ENCODE assay signal across 17 cellular contexts in genomic region chrX:47182106-47182700, GRCh38. TPM values are rescaled to one million over a fixed set of nuclear protein-coding genes. Genes with fewer than 3 reads are reported as not detected.
DNase-seq lines count a peak whose midpoint lies in the region; ATAC-seq, FAIRE-seq and TF ChIP-seq lines count a peak whose summit lies in the region.
"Had no signal": no experiment of that assay in that cellular context is flagged by ENCODE, and none has a peak within 500 bp of the region (broad histone marks: within the 10 kb centered on the region; RNA-seq: fewer than 3 reads in every experiment).

No MANE protein-coding gene starts in this region.

- intact Hi-C loops in kidney (cut with DNase I): no loop called here
- intact Hi-C loops in posterior vena cava (cut with DNase I): no loop called here
- intact Hi-C loops in A673 (cut with micrococcal nuclease; ENCODE audit: unreplicated experiment): no loop called here
- intact Hi-C loops in testis (cut with DNase I; ENCODE audit: low total_unique reads): no loop called here

- no peak overlapping the region for H3K4me3 Mint-ChIP-seq in activated T-cell treated with anti-CD3 and anti-CD28 coated beads, Interleukin-2, amount 50 U/mL, for 24 hours
- H3K4me3 Mint-ChIP-seq in activated T-cell treated with anti-CD3 and anti-CD28 coated beads, Interleukin-2, amount 50 U/mL, for 72 hours: no peak overlapping the region
- H3K4me3 Mint-ChIP-seq: GM23338 had no signal

- no peak overlapping the region for H3K27ac ChIP-seq in HEK293 (ENCODE audit: extremely low read depth, low read depth, low read length)
- no peak overlapping the region for H3K27ac ChIP-seq in kidney (ENCODE audit: low read depth in 2 of 2, low read length in 2 of 2)
- no peak overlapping the region for H3K27ac ChIP-seq in A673 (ENCODE audit: low read depth, low read length, poor library complexity, severe bottlenecking)
- H3K27ac ChIP-seq in testis: no peak overlapping the region
- H3K27ac ChIP-seq: 22Rv1, BLaER1 had no signal

- POLR2A ChIA-PET in HEK293 (lab: Yijun Ruan, JAX): no interaction called here
- POLR2A ChIA-PET in A673 (lab: Charles Lee; ENCODE audit: low non-redundant PET): no interaction called here

- no peaks in the 10 kb centered on the region for H3K4me1 Mint-ChIP-seq in activated T-cell treated with anti-CD3 and anti-CD28 coated beads, Interleukin-2, amount 50 U/mL, for 24 hours (ENCODE audit: low read depth)
- H3K4me1 Mint-ChIP-seq in activated T-cell treated with anti-CD3 and anti-CD28 coated beads, Interleukin-2, amount 50 U/mL, for 72 hours (ENCODE audit: low read depth): peaks cover under 1% of the 10 kb centered on the region
- H3K4me1 Mint-ChIP-seq: GM23338 had no signal

- peak overlapping the region; percentile 55 for H3K27ac Mint-ChIP-seq in activated T-cell treated with anti-CD3 and anti-CD28 coated beads, Interleukin-2, amount 50 U/mL, for 24 hours
- no peak overlapping the region for H3K27ac Mint-ChIP-seq in activated T-cell treated with anti-CD3 and anti-CD28 coated beads, Interleukin-2, amount 50 U/mL, for 72 hours
- H3K27ac Mint-ChIP-seq: GM23338 had no signal

- BruUV-seq in A673 (replicated peaks; lab: Mats Ljungman, UMichigan): no TSS peak

- H3K36me3 ChIP-seq in HEK293 (ENCODE audit: control insufficient read depth in 2 of 2, insufficient read depth in 1 of 2, low read length in 2 of 2): peaks cover 13 to 85% of the 10 kb centered on the region in 2 experiments
- H3K36me3 ChIP-seq in kidney (ENCODE audit: control insufficient read depth in 1 of 2, insufficient read depth in 2 of 2, low read length in 2 of 2): peaks cover 3 to 10% of the 10 kb centered on the region in 2 donors
- peaks cover 39% of the 10 kb centered on the region for H3K36me3 ChIP-seq in A673 (ENCODE audit: insufficient read depth, low read length, poor library complexity, severe bottlenecking)
- no peaks in the 10 kb centered on the region for H3K36me3 ChIP-seq in testis (ENCODE audit: low read depth, missing control alignments)

- H3K27me3 Mint-ChIP-seq in activated T-cell treated with anti-CD3 and anti-CD28 coated beads, Interleukin-2, amount 50 U/mL, for 24 hours: peaks cover 54% of the 10 kb centered on the region
- H3K27me3 Mint-ChIP-seq in activated T-cell treated with anti-CD3 and anti-CD28 coated beads, Interleukin-2, amount 50 U/mL, for 72 hours (ENCODE audit: low read depth): peaks cover 20% of the 10 kb centered on the region

- no peak for ATAC-seq in activated T-cell treated with anti-CD3 and anti-CD28 coated beads, Interleukin-2, amount 50 U/mL, for 72 hours (replicated peaks in 1 of 2)
- ATAC-seq: GM12878, GM23338 had no signal

- 75 to 88% methylated on average over 3 to 9 of the region's 9 CpGs for WGBS in testis, 2 donors

- H3K4me1 ChIP-seq in HEK293 (ENCODE audit: control insufficient read depth, insufficient read depth, low read length) (no peaks in the 10 kb centered on the region), kidney (ENCODE audit: control insufficient read depth in 1 of 2, insufficient read depth in 1 of 2, low read depth in 1 of 2, low read length in 2 of 2) (no peaks in the 10 kb centered on the region), A673 (ENCODE audit: insufficient read depth, low read length, poor library complexity, severe bottlenecking) (no peaks in the 10 kb centered on the region), testis (peaks cover 6% of the 10 kb centered on the region)
- H3K4me1 ChIP-seq: BLaER1 had no signal

- FAIRE-seq in kidney (lab: Jason Lieb, UNC): no peak
- FAIRE-seq: GM12878, GM18507 had no signal

- H3K9me3 ChIP-seq in HEK293 (ENCODE audit: control insufficient read depth, insufficient read depth, low read depth, low read length) (no peaks in the 10 kb centered on the region), kidney (ENCODE audit: control insufficient read depth in 1 of 2, low read length in 2 of 2) (no peaks in the 10 kb centered on the region), A673 (ENCODE audit: low read depth, low read length, poor library complexity, severe bottlenecking) (no peaks in the 10 kb centered on the region), testis (no peaks in the 10 kb centered on the region)
- H3K9me3 ChIP-seq: BLaER1 had no signal

- TF ChIP-seq CTCF in HEK293 (tag by site-specific recombination; IDR thresholded peaks at IDR 0.05) (no peak), kidney (IDR thresholded peaks at IDR 0.05; ENCODE audit: borderline replicate concordance, extremely low read depth, insufficient read depth) (no peak), A673 (conservative IDR thresholded peaks at IDR 0.05; ENCODE audit: low read depth, low read length) (no peak), testis (IDR thresholded peaks at IDR 0.05) (no peak)

- H3K27me3 ChIP-seq in A673 (replicated peaks; ENCODE audit: insufficient read depth, low read depth, low read length, poor library complexity) (no peaks in the 10 kb centered on the region), testis (no peaks in the 10 kb centered on the region)

- no peak for DNase-seq in activated T-cell treated with anti-CD3 and anti-CD28 coated beads, Interleukin-2, amount 50 U/mL, for 24 hours
- DNase-seq in activated T-cell treated with anti-CD3 and anti-CD28 coated beads, Interleukin-2, amount 50 U/mL, for 72 hours: no peak
- DNase-seq in kidney (peak; percentile 52), posterior vena cava (ENCODE audit: low spot score) (peak; percentile 69), A673 (ENCODE audit: low spot score) (no peak), testis (no peak), retina (no peak)
- DNase-seq: AML-193, Calu3, DMS 273 treated with DMSO at 0.1 percent for 48 hours, H7 had no signal

- H3K9me3 Mint-ChIP-seq in activated T-cell treated with anti-CD3 and anti-CD28 coated beads, Interleukin-2, amount 50 U/mL, for 24 hours: no peaks in the 10 kb centered on the region
- no peaks in the 10 kb centered on the region for H3K9me3 Mint-ChIP-seq in activated T-cell treated with anti-CD3 and anti-CD28 coated beads, Interleukin-2, amount 50 U/mL, for 72 hours
- H3K9me3 Mint-ChIP-seq: GM23338 had no signal

- peaks cover 83% of the 10 kb centered on the region for H3K36me3 Mint-ChIP-seq in activated T-cell treated with anti-CD3 and anti-CD28 coated beads, Interleukin-2, amount 50 U/mL, for 24 hours (ENCODE audit: low read depth)
- H3K36me3 Mint-ChIP-seq in activated T-cell treated with anti-CD3 and anti-CD28 coated beads, Interleukin-2, amount 50 U/mL, for 72 hours (ENCODE audit: insufficient read depth in 2 of 2): peaks cover 9% of the 10 kb centered on the region in 2 donors

- H3K4me3 ChIP-seq in HEK293 (ENCODE audit: low read depth, low read length): no peak overlapping the region
- H3K4me3 ChIP-seq in kidney (ENCODE audit: low read length in 2 of 2): no peak overlapping the region
- H3K4me3 ChIP-seq in A673 (ENCODE audit: low read depth, low read length, poor library complexity, severe bottlenecking): no peak overlapping the region
- no peak overlapping the region for H3K4me3 ChIP-seq in testis
- H3K4me3 ChIP-seq: BLaER1, GM12878, GM23338 had no signal

- CTCF ChIA-PET in HEK293 (lab: Yijun Ruan, JAX) (no interaction called here), A673 (lab: Charles Lee) (no interaction called here)

- no peak overlapping the region for H3K9ac ChIP-seq in kidney (ENCODE audit: low read length in 2 of 2)
- H3K9ac ChIP-seq: BLaER1 had no signal

- TF ChIP-seq POLR2A in testis (IDR thresholded peaks at IDR 0.05): no peak

TF ChIP-seq in HEK293, 187 proteins besides CTCF, POLR2A, EP300 and RAD21 (continues in another document):
- no peak for TF ChIP-seq ZNF404 (tag by site-specific recombination; IDR thresholded peaks at IDR 0.05)

RNA-seq across cellular contexts. Expression of gene UBA1, which starts 11.4 kb away (rescaled TPM):
- total RNA-seq in activated T-cell treated with anti-CD3 and anti-CD28 coated beads, Interleukin-2, amount 50 U/mL, for 72 hours: 100 to 1,000 TPM; 160 to 197 TPM
- total RNA-seq in kidney (218 TPM), posterior vena cava (100 to 1,000 TPM; 151 to 179 TPM), A673 (2021) (413 and 437 TPM in 2 replicates), testis (100 to 1,000 TPM; 243 to 338 TPM)
- polyA plus RNA-seq in kidney (ENCODE audit: insufficient read depth, low read depth, low replicate concordance) (155 TPM), testis (ENCODE audit: insufficient read depth, low read depth, low replicate concordance) (207 TPM)

RNA-seq across cellular contexts. Expression of gene CDK16, which starts 36.3 kb away (rescaled TPM):
- 10 to 100 TPM; 82.2 to 88.6 TPM for total RNA-seq in activated T-cell treated with anti-CD3 and anti-CD28 coated beads, Interleukin-2, amount 50 U/mL, for 72 hours
- 96.1 TPM for total RNA-seq in kidney
- polyA plus RNA-seq in kidney (ENCODE audit: insufficient read depth, low read depth, low replicate concordance): 89.1 TPM
- total RNA-seq in posterior vena cava: 10 to 100 TPM; 53.5 to 55.3 TPM
- 168 and 181 TPM in 2 replicates for total RNA-seq in A673 (2021)
- 100 to 1,000 TPM; 195 to 245 TPM for total RNA-seq in testis
- 122 TPM for polyA plus RNA-seq in testis (ENCODE audit: insufficient read depth, low read depth, low replicate concordance)

RNA-seq across cellular contexts. Expression of gene RBM10, which starts 37.2 kb away (rescaled TPM):
- total RNA-seq in activated T-cell treated with anti-CD3 and anti-CD28 coated beads, Interleukin-2, amount 50 U/mL, for 72 hours: 10 to 100 TPM; 71.6 to 82.4 TPM
- total RNA-seq in kidney: 31.7 TPM
- polyA plus RNA-seq in kidney (ENCODE audit: insufficient read depth, low read depth, low replicate concordance): 27.5 TPM
- 10 to 100 TPM; 17.8 to 20.8 TPM for total RNA-seq in posterior vena cava
- 80.9 and 85.3 TPM in 2 replicates for total RNA-seq in A673 (2021)
- total RNA-seq in testis: 10 to 100 TPM; 28.5 to 41.3 TPM
- polyA plus RNA-seq in testis (ENCODE audit: insufficient read depth, low read depth, low replicate concordance): 20.4 TPM

RNA-seq across cellular contexts. Expression of gene NDUFB11, which starts 37.7 kb away (rescaled TPM):
- total RNA-seq in activated T-cell treated with anti-CD3 and anti-CD28 coated beads, Interleukin-2, amount 50 U/mL, for 72 hours: 10 to 100 TPM; 66.7 to 84.3 TPM
- total RNA-seq in kidney (70.7 TPM), posterior vena cava (10 to 100 TPM; 35.7 to 44.0 TPM), A673 (2021) (137 and 141 TPM in 2 replicates), testis (10 to 100 TPM; 68.0 to 77.4 TPM)
- polyA plus RNA-seq in kidney (ENCODE audit: insufficient read depth, low read depth, low replicate concordance) (215 TPM), testis (ENCODE audit: insufficient read depth, low read depth, low replicate concordance) (41.3 TPM)

RNA-seq across cellular contexts. Expression of gene USP11, which starts 50.6 kb away (rescaled TPM):
- 10 to 100 TPM; 60.4 to 85.6 TPM for total RNA-seq in activated T-cell treated with anti-CD3 and anti-CD28 coated beads, Interleukin-2, amount 50 U/mL, for 72 hours
- total RNA-seq in kidney (91.6 TPM), posterior vena cava (10 to 100 TPM; 50.2 to 61.6 TPM), A673 (2021) (122 and 134 TPM in 2 replicates), testis (100 to 1,000 TPM; 128 to 185 TPM)
- polyA plus RNA-seq in kidney (ENCODE audit: insufficient read depth, low read depth, low replicate concordance) (30.9 TPM), testis (ENCODE audit: insufficient read depth, low read depth, low replicate concordance) (113 TPM)

Comparison
In these comparisons a context has a peak if more than half of its experiments do, and no peak if none do; other contexts are left out.
1. DNase-seq: peak in kidney (single experiment) and posterior vena cava (single experiment); none in activated T-cell treated with anti-CD3 and anti-CD28 coated beads, Interleukin-2, amount 50 U/mL, for 24 hours (single experiment), activated T-cell treated with anti-CD3 and anti-CD28 coated beads, Interleukin-2, amount 50 U/mL, for 72 hours (0 of 2), A673 (single experiment), testis (single experiment) and retina (single experiment).